ENCODE assay signal across 16 cellular contexts in genomic region chr5:164868761-164869160, GRCh38.
DNase-seq lines count a peak whose midpoint lies in the region; ATAC-seq and FAIRE-seq lines count a peak whose summit lies in the region.
"Had no signal": no experiment of that assay in that cellular context is flagged by ENCODE, and none has a peak within 500 bp of the region (broad histone marks: within the 10 kb centered on the region; RNA-seq: fewer than 3 reads in every experiment).

No MANE protein-coding gene starts in this region.

- peak; percentile 73 for ATAC-seq in HG03097 (IDR thresholded peaks at IDR 0.05; ENCODE audit: low FRiP score, unreplicated experiment)
- ATAC-seq: gastrocnemius medialis had no signal

- FAIRE-seq in frontal cortex (lab: Jason Lieb, UNC), result no peak

- peak; percentile 32 for DNase-seq in SKM-1 treated with dmso at 0.1 percent for 144 hours (lab: John Stamatoyannopoulos, UW; ENCODE audit: unreplicated experiment)
- DNase-seq in SKM-1 (lab: John Stamatoyannopoulos, UW; ENCODE audit: unreplicated experiment), result no peak
- peak; percentile 88 for DNase-seq in NOMO-1 treated with DMSO at 0.1 percent for 48 hours (lab: John Stamatoyannopoulos, UW; ENCODE audit: unreplicated experiment)
- DNase-seq in NCI-H2029 treated with DMSO at 0.1 percent for 48 hours (lab: John Stamatoyannopoulos, UW), result no peak
- no peak for DNase-seq in frontal cortex (ENCODE audit: low spot score in 2 of 2)
- no peak for DNase-seq in middle frontal gyrus (ENCODE audit: extremely low spot score, low spot score)
- DNase-seq in NCI-H2081 treated with DMSO at 0.1 percent for 48 hours (lab: John Stamatoyannopoulos, UW), result no peak
- DNase-seq: 8988T; activated CD8-positive, alpha-beta memory T cell treated with anti-CD3 and anti-CD28 coated beads, Interleukin-2, amount 50 U/mL, for 4 hours; gastrocnemius medialis; H9; NCI-H187; nucleus accumbens; stimulated activated naive CD4-positive, alpha-beta T cell treated with Interleukin-2 at 50 U/mL for 16 hours; T1000 had no signal

Comparison
In these comparisons a context has a peak if more than half of its experiments do, and no peak if none do; other contexts are left out.
1. DNase-seq: peak in SKM-1 treated with dmso at 0.1 percent for 144 hours (single experiment) and NOMO-1 treated with DMSO at 0.1 percent for 48 hours (single experiment); none in SKM-1 (single experiment), NCI-H2029 treated with DMSO at 0.1 percent for 48 hours (single experiment), frontal cortex (0 of 2), middle frontal gyrus (single experiment) and NCI-H2081 treated with DMSO at 0.1 percent for 48 hours (single experiment).